9 cellular contexts compared by ENCODE assay signal in genomic region chr5:65928860-65929259, GRCh38. TPM values are rescaled to one million over a fixed set of nuclear protein-coding genes. Genes with fewer than 3 reads are reported as not detected.
A peak's percentile ranks its signal among the peaks of the same experiment; 100 is the strongest.
DNase-seq lines count a peak whose midpoint lies in the region; ATAC-seq and TF ChIP-seq lines count a peak whose summit lies in the region.
"Had no signal": no experiment of that assay in that cellular context is flagged by ENCODE, and none has a peak within 500 bp of the region (broad histone marks: within the 10 kb centered on the region; RNA-seq: fewer than 3 reads in every experiment).

No MANE protein-coding gene starts in this region.

- H3K4me3 Mint-ChIP-seq in activated CD4-positive, alpha-beta T cell treated with anti-CD3 and anti-CD28 coated beads for 36 hours: peak overlapping the region; percentile 85
- peak overlapping the region; percentile 98 for H3K4me3 Mint-ChIP-seq in activated T-helper 1 cell treated with anti-CD3 and anti-CD28 coated beads, Interleukin-12 subunit alpha, Interleukin-12 subunit beta, Interleukin-2, Interleukin-4 antibody, amounts not matched to agents 30 ng/mL and 10 ng/mL and 1 ng/mL, durations not matched to agents 14 hours and 24 hours and 36 hours

- peaks cover 60% of the 10 kb centered on the region for H4K20me1 ChIP-seq in hepatocyte (ENCODE audit: insufficient read depth, poor library complexity, severe bottlenecking)

- CTCF ChIA-PET in activated CD4-positive, alpha-beta T cell treated with anti-CD3 and anti-CD28 coated beads for 36 hours (lab: Charles Lee): interaction anchor here (0.9 kb wide), 1 partner anchor 13 kb away, joined by 3 read pairs; no protein-coding TSS in a partner anchor

- H3K27ac Mint-ChIP-seq in activated CD4-positive, alpha-beta T cell treated with anti-CD3 and anti-CD28 coated beads for 36 hours: peak overlapping the region; percentile 98
- H3K27ac Mint-ChIP-seq in activated T-helper 1 cell treated with anti-CD3 and anti-CD28 coated beads, Interleukin-12 subunit alpha, Interleukin-12 subunit beta, Interleukin-2, Interleukin-4 antibody, amounts not matched to agents 30 ng/mL and 10 ng/mL and 1 ng/mL, durations not matched to agents 14 hours and 24 hours and 36 hours: no peak overlapping the region

- H3K9me2 ChIP-seq in hepatocyte (replicated peaks; ENCODE audit: insufficient read depth): no peaks in the 10 kb centered on the region

- DNase-seq in activated CD4-positive, alpha-beta T cell treated with anti-CD3 and anti-CD28 coated beads for 36 hours: no peak
- no peak for DNase-seq in activated CD4-positive, alpha-beta T cell treated with anti-CD3 and anti-CD28 coated beads, Interleukin-2, amount 50 U/mL, for 4 hours
- DNase-seq in activated T-helper 1 cell treated with anti-CD3 and anti-CD28 coated beads, Interleukin-12 subunit alpha, Interleukin-12 subunit beta, Interleukin-2, Interleukin-4 antibody, amounts not matched to agents 30 ng/mL and 10 ng/mL and 1 ng/mL, durations not matched to agents 14 hours and 24 hours and 36 hours (ENCODE audit: low spot score): no peak
- DNase-seq in hepatocyte (ENCODE audit: low spot score): no peak
- no peak for DNase-seq in NCI-H2029 treated with DMSO at 0.1 percent for 48 hours (lab: John Stamatoyannopoulos, UW)
- DNase-seq in NCI-H2107 treated with DMSO at 0.1 percent for 48 hours (lab: John Stamatoyannopoulos, UW; ENCODE audit: unreplicated experiment): no peak
- DNase-seq: effector CD4-positive, alpha-beta T cell had no signal

- H3K9me3 ChIP-seq in hepatocyte (ENCODE audit: low read depth) (no peaks in the 10 kb centered on the region), stomach smooth muscle (ENCODE audit: control insufficient read depth in 2 of 2, low read length in 2 of 2) (no peaks in the 10 kb centered on the region)

- no peak for ATAC-seq in activated CD4-positive, alpha-beta T cell treated with anti-CD3 and anti-CD28 coated beads for 36 hours
- ATAC-seq in GM21367 (IDR thresholded peaks at IDR 0.05; ENCODE audit: unreplicated experiment): no peak

- POLR2A ChIA-PET in activated CD4-positive, alpha-beta T cell treated with anti-CD3 and anti-CD28 coated beads for 36 hours (lab: Charles Lee): no interaction called here

- H3K27me3 Mint-ChIP-seq in activated CD4-positive, alpha-beta T cell treated with anti-CD3 and anti-CD28 coated beads for 36 hours: no peaks in the 10 kb centered on the region
- H3K27me3 Mint-ChIP-seq in activated T-helper 1 cell treated with anti-CD3 and anti-CD28 coated beads, Interleukin-12 subunit alpha, Interleukin-12 subunit beta, Interleukin-2, Interleukin-4 antibody, amounts not matched to agents 30 ng/mL and 10 ng/mL and 1 ng/mL, durations not matched to agents 14 hours and 24 hours and 36 hours (ENCODE audit: insufficient read depth): peaks cover 12% of the 10 kb centered on the region

- H3K36me3 ChIP-seq in hepatocyte (replicated peaks; ENCODE audit: insufficient read depth, low read depth) (no peaks in the 10 kb centered on the region), stomach smooth muscle (ENCODE audit: control insufficient read depth in 2 of 2, insufficient read depth in 2 of 2, low read length in 2 of 2) (no peaks in the 10 kb centered on the region)

- no peak for TF ChIP-seq CTCF in hepatocyte (IDR thresholded peaks at IDR 0.05; ENCODE audit: poor library complexity)

- intact Hi-C loops in activated CD4-positive, alpha-beta T cell treated with anti-CD3 and anti-CD28 coated beads for 36 hours (cut with DNase I, micrococcal nuclease): loop anchor here (5.0 to 10.0 kb wide), 8 partner anchors 33 to 896 kb away; partner anchors contain the start of genes CENPK (in 1 of the 2), PPWD1 (in 1 of the 2), SHLD3 (in 1 of the 2) and TRAPPC13 (in 1 of the 2)
- intact Hi-C loops in activated T-helper 1 cell treated with anti-CD3 and anti-CD28 coated beads, Interleukin-12 subunit alpha, Interleukin-12 subunit beta, Interleukin-2, Interleukin-4 antibody, amounts not matched to agents 30 ng/mL and 10 ng/mL and 1 ng/mL, durations not matched to agents 14 hours and 24 hours and 36 hours (cut with micrococcal nuclease): loop anchor here (5.0 kb wide), 6 partner anchors 83 to 1162 kb away; partner anchors contain the start of genes CWC27 and SREK1IP1

- no peak overlapping the region for H3K9ac ChIP-seq in stomach smooth muscle (ENCODE audit: low read length in 2 of 2)

- H2AFZ ChIP-seq in hepatocyte: no peak overlapping the region

- peak overlapping the region; percentile 100 for H3K27ac ChIP-seq in hepatocyte
- H3K27ac ChIP-seq in stomach smooth muscle (ENCODE audit: low read length): no peak overlapping the region

- no peaks in the 10 kb centered on the region for H3K27me3 ChIP-seq in hepatocyte
- H3K27me3 ChIP-seq in stomach smooth muscle (ENCODE audit: control insufficient read depth in 1 of 2, insufficient read depth in 2 of 2, low read length in 2 of 2): no peaks in the 10 kb centered on the region

- H3K4me1 Mint-ChIP-seq in activated CD4-positive, alpha-beta T cell treated with anti-CD3 and anti-CD28 coated beads for 36 hours: peaks cover 50% of the 10 kb centered on the region
- H3K4me1 Mint-ChIP-seq in activated T-helper 1 cell treated with anti-CD3 and anti-CD28 coated beads, Interleukin-12 subunit alpha, Interleukin-12 subunit beta, Interleukin-2, Interleukin-4 antibody, amounts not matched to agents 30 ng/mL and 10 ng/mL and 1 ng/mL, durations not matched to agents 14 hours and 24 hours and 36 hours (ENCODE audit: low read depth): peaks cover 52% of the 10 kb centered on the region

- peak overlapping the region; percentile 73 for H3K4me2 ChIP-seq in hepatocyte

- H3K79me2 ChIP-seq in hepatocyte: peaks cover 74% of the 10 kb centered on the region

- H3K9me3 Mint-ChIP-seq in activated CD4-positive, alpha-beta T cell treated with anti-CD3 and anti-CD28 coated beads for 36 hours (ENCODE audit: low read depth): no peaks in the 10 kb centered on the region
- H3K9me3 Mint-ChIP-seq in activated T-helper 1 cell treated with anti-CD3 and anti-CD28 coated beads, Interleukin-12 subunit alpha, Interleukin-12 subunit beta, Interleukin-2, Interleukin-4 antibody, amounts not matched to agents 30 ng/mL and 10 ng/mL and 1 ng/mL, durations not matched to agents 14 hours and 24 hours and 36 hours: no peaks in the 10 kb centered on the region

- H3K4me1 ChIP-seq in hepatocyte (ENCODE audit: insufficient read depth): peaks cover 18% of the 10 kb centered on the region
- no peaks in the 10 kb centered on the region for H3K4me1 ChIP-seq in stomach smooth muscle (ENCODE audit: control insufficient read depth, insufficient read depth, low read length)

- 62% methylated on average over 3 of the region's 3 CpGs for WGBS in hepatocyte (ENCODE audit: low lambda C conversion rate, missing lambda C conversion rate)

- peak overlapping the region; percentile 70 for H3K4me3 ChIP-seq in hepatocyte
- H3K4me3 ChIP-seq in stomach smooth muscle (ENCODE audit: low read length in 2 of 2): peak overlapping the region; percentile 85 to 97

- H3K36me3 Mint-ChIP-seq in activated CD4-positive, alpha-beta T cell treated with anti-CD3 and anti-CD28 coated beads for 36 hours (ENCODE audit: low read depth): peaks cover 13% of the 10 kb centered on the region
- peaks cover 14% of the 10 kb centered on the region for H3K36me3 Mint-ChIP-seq in activated T-helper 1 cell treated with anti-CD3 and anti-CD28 coated beads, Interleukin-12 subunit alpha, Interleukin-12 subunit beta, Interleukin-2, Interleukin-4 antibody, amounts not matched to agents 30 ng/mL and 10 ng/mL and 1 ng/mL, durations not matched to agents 14 hours and 24 hours and 36 hours (ENCODE audit: low read depth)

RNA-seq across cellular contexts. Expression of gene ERBIN, which starts 2.5 kb away (rescaled TPM):
- total RNA-seq in activated CD4-positive, alpha-beta T cell treated with anti-CD3 and anti-CD28 coated beads for 36 hours: 10 to 100 TPM; 44.8 to 52.3 TPM
- total RNA-seq in activated T-helper 1 cell treated with anti-CD3 and anti-CD28 coated beads, Interleukin-12 subunit alpha, Interleukin-12 subunit beta, Interleukin-2, Interleukin-4 antibody, amounts not matched to agents 30 ng/mL and 10 ng/mL and 1 ng/mL, durations not matched to agents 14 hours and 24 hours and 36 hours: 29.8 and 32.9 TPM in 2 replicates
- total RNA-seq in hepatocyte: 117 and 118 TPM in 2 replicates
- polyA plus RNA-seq in hepatocyte: 32.9 and 39.3 TPM in 2 replicates
